9 cellular contexts compared by ENCODE assay signal in genomic region chr6:25277857-25278256, GRCh38. TPM values are rescaled to one million over a fixed set of nuclear protein-coding genes. Genes with fewer than 3 reads are reported as not detected.
DNase-seq lines count a peak whose midpoint lies in the region; ATAC-seq, FAIRE-seq and TF ChIP-seq lines count a peak whose summit lies in the region.
"Had no signal": no experiment of that assay in that cellular context is flagged by ENCODE, and none has a peak within 500 bp of the region (broad histone marks: within the 10 kb centered on the region; RNA-seq: fewer than 3 reads in every experiment).

No MANE protein-coding gene starts in this region.

- H3K4me1 Mint-ChIP-seq in GM23338, result peaks cover 37% of the 10 kb centered on the region
- peaks cover 12% of the 10 kb centered on the region for H3K4me1 Mint-ChIP-seq in astrocyte (ENCODE audit: low read depth, unreplicated experiment)

- H3K9me2 ChIP-seq in GM23338 (ENCODE audit: insufficient read depth), result no peaks in the 10 kb centered on the region

- no peak overlapping the region for H4K5ac ChIP-seq in mesendoderm (ENCODE audit: low read length)

- H3K79me1 ChIP-seq in mesendoderm (ENCODE audit: low read length), result peaks cover 3% of the 10 kb centered on the region

- H3K4me3 ChIP-seq in ACC112 (ENCODE audit: low read depth, low read length) (peak overlapping the region; percentile 97), GM23338 (peak overlapping the region; percentile 92), astrocyte (ENCODE audit: insufficient read depth, low read depth, low read length) (no peak overlapping the region), mesendoderm (ENCODE audit: low read length) (no peak overlapping the region), uterus (no peak overlapping the region)
- no peak overlapping the region for H3K4me3 ChIP-seq in effector memory CD4-positive, alpha-beta T cell (ENCODE audit: insufficient read depth, low read depth, low read length, poor library complexity, severe bottlenecking)

- H2AK5ac ChIP-seq in mesendoderm (ENCODE audit: low read length), result no peak overlapping the region

- H3K79me2 ChIP-seq in ACC112 (ENCODE audit: control insufficient read depth, insufficient read depth, low read length, unreplicated experiment) (no peaks in the 10 kb centered on the region), GM23338 (replicated peaks; ENCODE audit: insufficient read depth) (peaks cover 29% of the 10 kb centered on the region), astrocyte (ENCODE audit: insufficient read depth, low read length) (no peaks in the 10 kb centered on the region), mesendoderm (ENCODE audit: control insufficient read depth, insufficient read depth, low read length) (peaks cover 3% of the 10 kb centered on the region)

- H3K4me1 ChIP-seq in ACC112 (ENCODE audit: control insufficient read depth, insufficient read depth, low read length, unreplicated experiment), result peaks cover 16% of the 10 kb centered on the region
- peaks cover 28% of the 10 kb centered on the region for H3K4me1 ChIP-seq in GM23338 (ENCODE audit: insufficient read depth)
- peaks cover 15% of the 10 kb centered on the region for H3K4me1 ChIP-seq in astrocyte (ENCODE audit: insufficient read depth, low read length)
- peaks cover 12% of the 10 kb centered on the region for H3K4me1 ChIP-seq in mesendoderm (ENCODE audit: control insufficient read depth, low read depth, low read length)
- H3K4me1 ChIP-seq in uterus, result no peaks in the 10 kb centered on the region
- H3K4me1 ChIP-seq in effector memory CD4-positive, alpha-beta T cell (ENCODE audit: control insufficient read depth, insufficient read depth, low read length, poor library complexity, severe bottlenecking), result peaks cover 9% of the 10 kb centered on the region

- peak overlapping the region; percentile 89 for H3K9ac ChIP-seq in astrocyte (ENCODE audit: low read length)
- peak overlapping the region; percentile 88 for H3K9ac ChIP-seq in mesendoderm (ENCODE audit: low read length)

- no peak for ATAC-seq in GM23338

- H3K27ac ChIP-seq in ACC112 (ENCODE audit: low read depth, low read length), result no peak overlapping the region
- no peak overlapping the region for H3K27ac ChIP-seq in GM23338 (ENCODE audit: low read depth)
- H3K27ac ChIP-seq in astrocyte (ENCODE audit: low read depth, low read length), result no peak overlapping the region
- no peak overlapping the region for H3K27ac ChIP-seq in mesendoderm (ENCODE audit: low read depth, low read length)
- no peak overlapping the region for H3K27ac ChIP-seq in uterus
- H3K27ac ChIP-seq in effector memory CD4-positive, alpha-beta T cell (ENCODE audit: insufficient read depth, low read length, poor library complexity, severe bottlenecking), result no peak overlapping the region

- no peak for TF ChIP-seq POLR2A in uterus (IDR thresholded peaks at IDR 0.05)

- H3K9me3 ChIP-seq in astrocyte (ENCODE audit: insufficient read depth, low read depth, low read length), result no peaks in the 10 kb centered on the region
- no peaks in the 10 kb centered on the region for H3K9me3 ChIP-seq in uterus
- H3K9me3 ChIP-seq in effector memory CD4-positive, alpha-beta T cell (ENCODE audit: control insufficient read depth, low read length), result no peaks in the 10 kb centered on the region

- FAIRE-seq in astrocyte (lab: Jason Lieb, UNC), result no peak
- FAIRE-seq: bronchial epithelial cell had no signal

- no peak overlapping the region for H2BK15ac ChIP-seq in mesendoderm (replicated peaks; ENCODE audit: low read depth)

- no peak for TF ChIP-seq CTCF in GM23338 (conservative IDR thresholded peaks at IDR 0.05; ENCODE audit: low read depth in 2 of 2)
- TF ChIP-seq CTCF in astrocyte (IDR thresholded peaks at IDR 0.05; ENCODE audit: insufficient read depth, low read depth, low read length), result no peak
- no peak for TF ChIP-seq CTCF in uterus (IDR thresholded peaks at IDR 0.05)

- H3F3A ChIP-seq in GM23338 (replicated peaks; ENCODE audit: low read depth), result 0 out of 2 replicates have a peak, but pooled peaks cover 6% of the 10 kb centered on the region

- DNase-seq in GM23338 (ENCODE audit: low spot score), result no peak
- DNase-seq in astrocyte (ENCODE audit: low read depth), result no peak
- DNase-seq in mesendoderm, result peak; percentile 19
- DNase-seq in dedifferentiated amniotic fluid mesenchymal stem cell (ENCODE audit: extremely low spot score), result no peak
- no peak for DNase-seq in uterus
- no peak for DNase-seq in NOMO-1 treated with dmso at 0.1 percent for 144 hours (lab: John Stamatoyannopoulos, UW; ENCODE audit: unreplicated experiment)
- DNase-seq in effector memory CD4-positive, alpha-beta T cell, result no peak

- H3K36me3 Mint-ChIP-seq in GM23338 (ENCODE audit: low read depth) (no peaks in the 10 kb centered on the region; the same call in 2 of the 3 replicates), astrocyte (ENCODE audit: low read depth, unreplicated experiment) (no peaks in the 10 kb centered on the region)

- H3K27me3 ChIP-seq in ACC112 (ENCODE audit: insufficient read depth, low read length) (no peaks in the 10 kb centered on the region), GM23338 (ENCODE audit: insufficient read depth) (no peaks in the 10 kb centered on the region), astrocyte (ENCODE audit: insufficient read depth, low read length) (no peaks in the 10 kb centered on the region), mesendoderm (ENCODE audit: insufficient read depth, low read length, poor library complexity) (no peaks in the 10 kb centered on the region), uterus (no peaks in the 10 kb centered on the region)
- H3K27me3 ChIP-seq in effector memory CD4-positive, alpha-beta T cell (replicated peaks; ENCODE audit: control insufficient read depth, insufficient read depth, low read length, poor library complexity, severe bottlenecking), result no peaks in the 10 kb centered on the region

- H2AFZ ChIP-seq in ACC112 (ENCODE audit: low read length, unreplicated experiment) (peak overlapping the region; percentile 78), GM23338 (no peak overlapping the region), astrocyte (ENCODE audit: low read depth, low read length) (no peak overlapping the region)

- H3K9me3 Mint-ChIP-seq in GM23338 (no peaks in the 10 kb centered on the region), astrocyte (ENCODE audit: unreplicated experiment) (no peaks in the 10 kb centered on the region)

- H4K8ac ChIP-seq in mesendoderm (ENCODE audit: low read depth, low read length), result no peak overlapping the region

- H3K56ac ChIP-seq in mesendoderm (ENCODE audit: low read length), result no peak overlapping the region

- WGBS in mesendoderm (ENCODE audit: extremely low coverage, insufficient coverage, low lambda C conversion rate), result no CpG with 5 or more reads among the region's 1 CpG

- H3K36me3 ChIP-seq in ACC112 (ENCODE audit: insufficient read depth, low read length), result no peaks in the 10 kb centered on the region
- H3K36me3 ChIP-seq in GM23338 (ENCODE audit: insufficient read depth), result no peaks in the 10 kb centered on the region
- H3K36me3 ChIP-seq in astrocyte (ENCODE audit: insufficient read depth, low read length), result no peaks in the 10 kb centered on the region
- no peaks in the 10 kb centered on the region for H3K36me3 ChIP-seq in mesendoderm (ENCODE audit: control insufficient read depth, insufficient read depth, low read length)
- no peaks in the 10 kb centered on the region for H3K36me3 ChIP-seq in uterus
- H3K36me3 ChIP-seq in effector memory CD4-positive, alpha-beta T cell (ENCODE audit: control insufficient read depth, insufficient read depth, low read length), result no peaks in the 10 kb centered on the region

- intact Hi-C loops in uterus (cut with DNase I; ENCODE audit: low total_unique reads), result loop anchor here (5.0 kb wide), 1 partner anchor 209 kb away; no protein-coding TSS in a partner anchor

- H3K27ac Mint-ChIP-seq in GM23338, result no peak overlapping the region
- H3K27ac Mint-ChIP-seq in astrocyte (ENCODE audit: unreplicated experiment), result peak overlapping the region; percentile 12

- H3K27me3 Mint-ChIP-seq in GM23338 (ENCODE audit: insufficient read depth, low read depth, poor library complexity), result peaks cover 15% of the 10 kb centered on the region
- no peaks in the 10 kb centered on the region for H3K27me3 Mint-ChIP-seq in astrocyte (ENCODE audit: low read depth, unreplicated experiment)

- no peak overlapping the region for H2BK120ac ChIP-seq in mesendoderm (ENCODE audit: low read depth, low read length)

- H2BK5ac ChIP-seq in mesendoderm (ENCODE audit: low read length), result no peak overlapping the region

- no peak overlapping the region for H3K18ac ChIP-seq in mesendoderm (ENCODE audit: low read length)

- peak overlapping the region; percentile 95 for H3K4me3 Mint-ChIP-seq in GM23338
- peak overlapping the region; percentile 93 for H3K4me3 Mint-ChIP-seq in astrocyte (ENCODE audit: unreplicated experiment)

- H3K23ac ChIP-seq in mesendoderm (ENCODE audit: low read length), result no peak overlapping the region

- H3K4me2 ChIP-seq in GM23338, result peak overlapping the region; percentile 84
- peak overlapping the region; percentile 100 for H3K4me2 ChIP-seq in astrocyte (ENCODE audit: low read length)
- H3K4me2 ChIP-seq in mesendoderm (ENCODE audit: low read length), result no peak overlapping the region

- H4K20me1 ChIP-seq in GM23338 (replicated peaks; ENCODE audit: insufficient read depth) (0 out of 2 replicates have a peak, but pooled peaks cover 3% of the 10 kb centered on the region), astrocyte (ENCODE audit: insufficient read depth, low read length) (no peaks in the 10 kb centered on the region)

- H3K4ac ChIP-seq in mesendoderm (ENCODE audit: low read depth, low read length), result no peak overlapping the region

TF ChIP-seq in GM23338, 12 proteins besides CTCF, POLR2A, EP300 and RAD21 (continues in another document):
- no peak for TF ChIP-seq EZH2 (IDR thresholded peaks at IDR 0.05; ENCODE audit: low read depth, unreplicated experiment)
- TF ChIP-seq JUNB (IDR thresholded peaks at IDR 0.05; ENCODE audit: unreplicated experiment), result no peak

RNA-seq across cellular contexts. Expression of gene CARMIL1, which starts 1.3 kb away (rescaled TPM):
- 38.2 and 43.2 TPM in 2 replicates for total RNA-seq in GM23338 (2014; rRNA removed; shearing (Covaris generic))
- 64.2 and 66.9 TPM in 2 replicates for polyA plus RNA-seq in GM23338 (2016; fragmentation: Nextera tagmentation; extraction: Ambion mirVana)
- total RNA-seq in astrocyte (19.1 and 21.3 TPM in 2 replicates), uterus (10 to 100 TPM; 11.8 to 23.2 (median 17.1) TPM)
- 15.5 TPM for polyA plus RNA-seq in mesendoderm (2013, experiment 1 of 2)
- polyA plus RNA-seq in mesendoderm (2013, experiment 2 of 2), result 18.4 TPM

Comparison
In these comparisons a context has a peak if more than half of its experiments do, and no peak if none do; other contexts are left out.
1. H3K4me3 ChIP-seq: peak in ACC112 (single experiment) and GM23338 (single experiment); none in astrocyte (single experiment), mesendoderm (single experiment), uterus (0 of 2) and effector memory CD4-positive, alpha-beta T cell (single experiment).